ENCODE assay signal across 1 cellular context in genomic region chr1:227934476-227935313, GRCh38.
TF ChIP-seq lines count a peak whose summit lies in the region.

No MANE protein-coding gene starts in this region.

TF ChIP-seq in SK-N-SH treated with all-trans-retinoic acid at 6 μM for 48 hours, 23 proteins besides CTCF, POLR2A, EP300 and RAD21 (continued from another document):
- TF ChIP-seq GLIS3 (CRISPR knock-in tag; IDR thresholded peaks at IDR 0.05) (no peak), ARNTL (CRISPR knock-in tag; IDR thresholded peaks at IDR 0.05; ENCODE audit: borderline replicate concordance, low read depth) (no peak)
TF ChIP-seq in SK-N-SH treated with all-trans-retinoic acid at 6 μM for 48 hours: peak in this region for 0.
